In genomic region chr17:5587431-5588032, GRCh38 we compare ENCODE assay signal across 8 cellular contexts. TPM values are rescaled to one million over a fixed set of nuclear protein-coding genes. Genes with fewer than 3 reads are reported as not detected.
DNase-seq lines count a peak whose midpoint lies in the region; ATAC-seq and TF ChIP-seq lines count a peak whose summit lies in the region.

No MANE protein-coding gene starts in this region.

- H3K4me1 ChIP-seq in left ventricle myocardium inferior (peaks cover 38% of the 10 kb centered on the region), right lobe of liver (no peaks in the 10 kb centered on the region)

- TF ChIP-seq POLR2A in right lobe of liver (IDR thresholded peaks at IDR 0.05) = no peak

- ATAC-seq in left cardiac atrium (no peak), right lobe of liver (peak; percentile 61 to 67 (median 64))

- DNase-seq in left ventricle myocardium inferior (no peak), left cardiac atrium (no peak), NCI-H1105 treated with DMSO at 0.1 percent for 48 hours (lab: John Stamatoyannopoulos, UW) (peak; percentile 84), T-helper 1 cell (peak in 4 of 5 donors; percentile 29 to 71 (median 40)), cardiac fibroblast (ENCODE audit: low read depth in 2 of 2) (peak; percentile 85 to 87), right lobe of liver (no peak), stromal cell of bone marrow (ENCODE audit: low read depth) (peak; percentile 76), T-helper 9 cell (no peak)

- peaks cover 31% of the 10 kb centered on the region for H3K27me3 ChIP-seq in left ventricle myocardium inferior (ENCODE audit: low read depth)
- no peaks in the 10 kb centered on the region for H3K27me3 ChIP-seq in right lobe of liver

- TF ChIP-seq CTCF in left ventricle myocardium inferior (IDR thresholded peaks at IDR 0.05; ENCODE audit: borderline replicate concordance) = peak; percentile 96
- TF ChIP-seq CTCF in cardiac fibroblast (IDR thresholded peaks at IDR 0.05; ENCODE audit: low read depth, low read length) = peak; percentile 85
- peak; percentile 92 to 94 (median 92) for TF ChIP-seq CTCF in right lobe of liver (IDR thresholded peaks at IDR 0.05)

- H3K9me3 ChIP-seq in left ventricle myocardium inferior (replicated peaks) (no peaks in the 10 kb centered on the region), right lobe of liver (no peaks in the 10 kb centered on the region)

- no peak overlapping the region for H3K27ac ChIP-seq in left ventricle myocardium inferior (replicated peaks)
- no peak overlapping the region for H3K27ac ChIP-seq in right lobe of liver

- intact Hi-C loops in left ventricle myocardium inferior (cut with micrococcal nuclease) (loop anchor here (2.0 kb wide), 1 partner anchor 835 kb away; no protein-coding TSS in a partner anchor), left cardiac atrium (cut with DNase I) (loop anchor here (1.0 to 5.0 kb wide), 3 partner anchors 833 to 850 kb away; partner anchors contain the start of gene AIPL1 (in 1 of the 2)), right lobe of liver (cut with DNase I) (loop anchor here (5.0 kb wide), 2 partner anchors 835 to 840 kb away; no protein-coding TSS in a partner anchor)

- H3K4me3 ChIP-seq in left ventricle myocardium inferior = no peak overlapping the region
- H3K4me3 ChIP-seq in cardiac fibroblast (replicated peaks in 1 of 2; ENCODE audit: low read depth in 2 of 2, low read length in 2 of 2) = no peak overlapping the region
- no peak overlapping the region for H3K4me3 ChIP-seq in right lobe of liver

- WGBS in right lobe of liver (ENCODE audit: insufficient coverage, low coverage, low lambda C conversion rate, missing lambda C conversion rate) = 27% methylated on average over 6 of the region's 6 CpGs

- H3K36me3 ChIP-seq in left ventricle myocardium inferior = no peaks in the 10 kb centered on the region
- H3K36me3 ChIP-seq in right lobe of liver = no peaks in the 10 kb centered on the region

RNA-seq across cellular contexts. Expression of gene NLRP1, which starts 3.2 kb away (rescaled TPM):
- 8.3 TPM for total RNA-seq in left ventricle myocardium inferior
- total RNA-seq in left cardiac atrium = 10 to 100 TPM; 10.4 to 10.5 TPM
- 1 to 10 TPM; 2.5 to 4.7 (median 3.3) TPM for total RNA-seq in right lobe of liver

Comparison
In these comparisons a context has a peak if more than half of its experiments do, and no peak if none do; other contexts are left out.
1. DNase-seq: peak in NCI-H1105 treated with DMSO at 0.1 percent for 48 hours (single experiment), T-helper 1 cell (4 of 5), cardiac fibroblast (2 of 2) and stromal cell of bone marrow (single experiment); none in left ventricle myocardium inferior (single experiment), left cardiac atrium (single experiment), right lobe of liver (0 of 3) and T-helper 9 cell (single experiment).
2. ATAC-seq: peak in right lobe of liver (4 of 4); none in left cardiac atrium (0 of 2).
3. Peak in every context shown above with its lines, with median percentiles within 50 percentile points of each other: CTCF ChIP-seq.